Comparison of ENCODE assay signal across 8 cellular contexts in the genomic region with DNA sequence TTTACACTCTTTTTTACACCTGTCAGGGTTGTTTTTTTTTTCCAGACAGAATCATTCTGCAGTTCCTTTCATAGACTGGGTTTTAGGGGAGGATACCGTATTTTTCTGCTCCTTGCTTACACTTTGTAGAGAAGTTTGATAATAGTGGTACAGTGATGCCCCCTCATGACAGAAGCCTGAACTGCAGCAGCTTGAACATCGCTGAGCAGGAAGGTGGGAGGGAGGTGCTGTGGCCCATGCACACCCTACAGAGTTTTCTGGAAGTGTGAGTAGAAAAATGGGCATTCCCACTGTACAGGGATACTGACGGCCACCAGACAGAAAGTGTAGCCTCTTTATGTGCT. TPM values are rescaled to one million over a fixed set of nuclear protein-coding genes. Genes with fewer than 3 reads are reported as not detected.
DNase-seq lines count a peak whose midpoint lies in the region; ATAC-seq and TF ChIP-seq lines count a peak whose summit lies in the region.

No MANE protein-coding gene starts in this region.

- H3K27me3 Mint-ChIP-seq in CD4-positive, alpha-beta memory T cell: no peaks in the 10 kb centered on the region
- H3K27me3 Mint-ChIP-seq in natural killer cell treated with Interleukin-12 subunit alpha and Interleukin-12 subunit beta and Interleukin-15 and Interleukin-18, amount 100 ng/mL, for 72 hours: peaks cover 23 to 27% of the 10 kb centered on the region in 2 donors

- no peaks in the 10 kb centered on the region for H3K36me3 ChIP-seq in CD4-positive, alpha-beta memory T cell (ENCODE audit: insufficient read depth, low read length)
- H3K36me3 ChIP-seq in NT2/D1 (ENCODE audit: insufficient read depth, insufficient read length, low read length) (peaks cover 10% of the 10 kb centered on the region), esophagus muscularis mucosa (no peaks in the 10 kb centered on the region)

- ATAC-seq in GM19395 (IDR thresholded peaks at IDR 0.05; ENCODE audit: unreplicated experiment): peak; percentile 92
- peak; percentile 95 for ATAC-seq in HG03521 (IDR thresholded peaks at IDR 0.05; ENCODE audit: unreplicated experiment)
- peak; percentile 73 to 82 for ATAC-seq in natural killer cell treated with Interleukin-12 subunit alpha and Interleukin-12 subunit beta and Interleukin-15 and Interleukin-18, amount 100 ng/mL, for 72 hours

- H3K9me3 Mint-ChIP-seq in CD4-positive, alpha-beta memory T cell: peaks cover 0 to 2% (median 0%) of the 10 kb centered on the region in 8 donors
- H3K9me3 Mint-ChIP-seq in natural killer cell treated with Interleukin-12 subunit alpha and Interleukin-12 subunit beta and Interleukin-15 and Interleukin-18, amount 100 ng/mL, for 72 hours: no peaks in the 10 kb centered on the region

- 10% methylated on average over 3 of the region's 3 CpGs for WGBS in esophagus muscularis mucosa

- no peaks in the 10 kb centered on the region for H3K27me3 ChIP-seq in CD4-positive, alpha-beta memory T cell (ENCODE audit: insufficient read depth, low read length)
- H3K27me3 ChIP-seq in NT2/D1 (ENCODE audit: insufficient read depth, insufficient read length) (no peaks in the 10 kb centered on the region), esophagus muscularis mucosa (no peaks in the 10 kb centered on the region)

- H3K36me3 Mint-ChIP-seq in CD4-positive, alpha-beta memory T cell: peaks cover 0 to 2% of the 10 kb centered on the region in 2 donors
- H3K36me3 Mint-ChIP-seq in natural killer cell treated with Interleukin-12 subunit alpha and Interleukin-12 subunit beta and Interleukin-15 and Interleukin-18, amount 100 ng/mL, for 72 hours: no peaks in the 10 kb centered on the region

- H3K4me3 ChIP-seq in CD4-positive, alpha-beta memory T cell (ENCODE audit: low read length in 2 of 2): peak overlapping the region in 1 of 2 donors; percentile 72
- no peak overlapping the region for H3K4me3 ChIP-seq in NT2/D1 (ENCODE audit: insufficient read length, low read depth)
- peak overlapping the region; percentile 35 to 45 (median 38) for H3K4me3 ChIP-seq in esophagus muscularis mucosa

- no peaks in the 10 kb centered on the region for H3K9me3 ChIP-seq in CD4-positive, alpha-beta memory T cell (ENCODE audit: control insufficient read depth in 1 of 2, low read length in 2 of 2)
- H3K9me3 ChIP-seq in NT2/D1 (ENCODE audit: insufficient read depth, low read length) (peaks cover 12% of the 10 kb centered on the region; the same call in 1 of the 2 replicates), esophagus muscularis mucosa (no peaks in the 10 kb centered on the region)

- H3K9ac ChIP-seq in NT2/D1 (ENCODE audit: insufficient read length, low read depth): no peak overlapping the region

- peaks cover 13 to 39% (median 26%) of the 10 kb centered on the region in 4 donors for H3K4me1 Mint-ChIP-seq in CD4-positive, alpha-beta memory T cell
- H3K4me1 Mint-ChIP-seq in natural killer cell treated with Interleukin-12 subunit alpha and Interleukin-12 subunit beta and Interleukin-15 and Interleukin-18, amount 100 ng/mL, for 72 hours (ENCODE audit: low read depth in 2 of 2): peaks cover 4 to 5% of the 10 kb centered on the region in 2 donors

- CTCF ChIA-PET in CD4-positive, alpha-beta memory T cell (lab: Charles Lee; ENCODE audit: partially characterized antibody): interaction anchor here (0.6 to 8.2 kb wide), 11 partner anchors 18 to 513 kb away, joined by 3 to 93 read pairs (median 7); no protein-coding TSS in a partner anchor

- TF ChIP-seq CTCF in esophagus muscularis mucosa (IDR thresholded peaks at IDR 0.05): peak; percentile 66 to 75 (median 74)

- H3K27ac ChIP-seq in CD4-positive, alpha-beta memory T cell (ENCODE audit: low read depth, low read length): peak overlapping the region; percentile 37
- H3K27ac ChIP-seq in esophagus muscularis mucosa (replicated peaks in 1 of 4): no peak overlapping the region

- peak overlapping the region; percentile 78 to 95 (median 91) for H3K27ac Mint-ChIP-seq in CD4-positive, alpha-beta memory T cell
- no peak overlapping the region for H3K27ac Mint-ChIP-seq in natural killer cell treated with Interleukin-12 subunit alpha and Interleukin-12 subunit beta and Interleukin-15 and Interleukin-18, amount 100 ng/mL, for 72 hours

- H3K4me3 Mint-ChIP-seq in CD4-positive, alpha-beta memory T cell: peak overlapping the region; percentile 86 to 96 (median 92)
- H3K4me3 Mint-ChIP-seq in natural killer cell treated with Interleukin-12 subunit alpha and Interleukin-12 subunit beta and Interleukin-15 and Interleukin-18, amount 100 ng/mL, for 72 hours: peak overlapping the region; percentile 79

- TF ChIP-seq EP300 in esophagus muscularis mucosa (IDR thresholded peaks at IDR 0.05): no peak

- DNase-seq in CD4-positive, alpha-beta memory T cell: peak; percentile 71 to 78 (median 73)
- peak; percentile 67 for DNase-seq in NT2/D1 (ENCODE audit: low read depth, low spot score)
- peak; percentile 76 for DNase-seq in activated CD8-positive, alpha-beta memory T cell treated with anti-CD3 and anti-CD28 coated beads, Interleukin-2, amount 50 U/mL, for 48 hours
- DNase-seq in esophagus muscularis mucosa (ENCODE audit: extremely low spot score): peak; percentile 93
- peak; percentile 65 for DNase-seq in natural killer cell treated with Interleukin-12 subunit alpha and Interleukin-12 subunit beta and Interleukin-15 and Interleukin-18, amount 100 ng/mL, for 72 hours (ENCODE audit: low spot score)
- peak; percentile 60 for DNase-seq in stimulated activated naive CD4-positive, alpha-beta T cell treated with Interleukin-2 at 50 U/mL for 16 hours (lab: John Stamatoyannopoulos, UW)

- intact Hi-C loops in CD4-positive, alpha-beta memory T cell (cut with micrococcal nuclease): loop anchor here (1.0 to 2.0 kb wide), 5 partner anchors 24 to 288 kb away; no protein-coding TSS in a partner anchor
- intact Hi-C loops in esophagus muscularis mucosa (cut with DNase I): loop anchor here (1.0 kb wide), 1 partner anchor 121 kb away; no protein-coding TSS in a partner anchor

- peaks cover 21% of the 10 kb centered on the region for H3K4me1 ChIP-seq in CD4-positive, alpha-beta memory T cell (ENCODE audit: insufficient read depth, low read length)
- peaks cover 2% of the 10 kb centered on the region for H3K4me1 ChIP-seq in NT2/D1 (ENCODE audit: insufficient read depth, insufficient read length)
- peaks cover 0 to 3% (median 0%) of the 10 kb centered on the region in 4 donors for H3K4me1 ChIP-seq in esophagus muscularis mucosa

- no peak for TF ChIP-seq POLR2A in esophagus muscularis mucosa (IDR thresholded peaks at IDR 0.05; ENCODE audit: low read depth)

- POLR2A ChIA-PET in CD4-positive, alpha-beta memory T cell (lab: Charles Lee; ENCODE audit: partially characterized antibody): interaction anchor here (0.7 to 2.0 kb wide), 7 partner anchors 17 to 253 kb away, joined by 3 to 10 read pairs (median 4); partner anchors contain the start of genes BEX3 and BEX4

RNA-seq across cellular contexts. Expression of gene RAB40A, which starts 54.5 kb away (rescaled TPM):
- under 1 TPM in 1 of 2 experiments, not detected in 1; 0.11 TPM for total RNA-seq in CD4-positive, alpha-beta memory T cell
- polyA plus RNA-seq in CD4-positive, alpha-beta memory T cell: not detected
- total RNA-seq in esophagus muscularis mucosa: 10 to 100 TPM in 1 of 4 donors, 1 to 10 TPM in 3; 4.5 to 13.2 (median 9.5) TPM
- under 1 TPM in 1 of 2 donors, not detected in 1; 0.31 TPM for total RNA-seq in natural killer cell treated with Interleukin-12 subunit alpha and Interleukin-12 subunit beta and Interleukin-15 and Interleukin-18, amount 100 ng/mL, for 72 hours

Comparison
In these comparisons a context has a peak if more than half of its experiments do, and no peak if none do; other contexts are left out.
1. H3K27ac Mint-ChIP-seq: peak in CD4-positive, alpha-beta memory T cell (7 of 7); none in natural killer cell treated with Interleukin-12 subunit alpha and Interleukin-12 subunit beta and Interleukin-15 and Interleukin-18, amount 100 ng/mL, for 72 hours (0 of 2).
2. RNA of gene RAB40A, which starts 54.5 kb away (total RNA-seq): 4.5 to 13.2 TPM in esophagus muscularis mucosa; 0.31 TPM in natural killer cell treated with Interleukin-12 subunit alpha and Interleukin-12 subunit beta and Interleukin-15 and Interleukin-18, amount 100 ng/mL, for 72 hours and 0.11 TPM in CD4-positive, alpha-beta memory T cell; every median in the first group is over 4 times any median in the second.
3. Peak in every context shown above with its lines, with median percentiles within 50 percentile points of each other: DNase-seq and ATAC-seq.